34 cellular contexts compared by ENCODE assay signal in genomic region chr1:86478747-86479146, GRCh38.
"Had no signal": no experiment of that assay in that cellular context is flagged by ENCODE, and none has a peak within 500 bp of the region (broad histone marks: within the 10 kb centered on the region; RNA-seq: fewer than 3 reads in every experiment).

No MANE protein-coding gene starts in this region.

- ATAC-seq: activated naive CD8-positive, alpha-beta T cell treated with anti-CD3 and anti-CD28 coated beads, Interleukin-2, amount 50 U/mL, for 24 hours; activated T-cell treated with anti-CD3 and anti-CD28 coated beads, Interleukin-2, amount 50 U/mL, for 4 hours had no signal

- H3K36me3 Mint-ChIP-seq: activated CD4-positive, alpha-beta memory T cell treated with anti-CD3 and anti-CD28 coated beads for 36 hours; activated naive CD4-positive, alpha-beta T cell treated with anti-CD3 and anti-CD28 coated beads, Interleukin-2, amount 10 ng/mL, durations not matched to agents 7 days and 5 days; activated naive CD8-positive, alpha-beta T cell had no signal

- H3K4me1 Mint-ChIP-seq: activated B cell treated with CpG ODN at 0.5 μM for 24 hours; activated naive CD4-positive, alpha-beta T cell treated with anti-CD3 and anti-CD28 coated beads, Interleukin-2, amount 10 ng/mL, durations not matched to agents 7 days and 5 days; activated naive CD8-positive, alpha-beta T cell treated with anti-CD3 and anti-CD28 coated beads, Interleukin-2, amount 50 U/mL, for 24 hours had no signal

- H3K9me3 Mint-ChIP-seq: activated B cell treated with CpG ODN at 0.5 μM for 24 hours; activated CD4-positive, alpha-beta memory T cell treated with anti-CD3 and anti-CD28 coated beads for 36 hours; activated naive CD4-positive, alpha-beta T cell treated with anti-CD3 and anti-CD28 coated beads, Interleukin-2, amount 10 ng/mL, durations not matched to agents 7 days and 5 days; activated naive CD8-positive, alpha-beta T cell treated with anti-CD3 and anti-CD28 coated beads, Interleukin-2, amount 50 U/mL, for 24 hours; activated T-cell treated with anti-CD3 and anti-CD28 coated beads, Interleukin-2, amount 50 U/mL, for 4 hours; activated T-helper 1 cell treated with anti-CD3 and anti-CD28 coated beads, Interleukin-12 subunit alpha, Interleukin-12 subunit beta, Interleukin-2, Interleukin-4 antibody, amounts not matched to agents 30 ng/mL and 10 ng/mL and 1 ng/mL, durations not matched to agents 14 hours and 24 hours and 36 hours had no signal

- H3K4me3 ChIP-seq: PC-9 had no signal

- DNase-seq: activated B cell treated with CpG ODN at 0.5 μM for 24 hours; activated CD4-positive, alpha-beta memory T cell treated with anti-CD3 and anti-CD28 coated beads for 36 hours; activated CD4-positive, alpha-beta T cell treated with anti-CD3 and anti-CD28 coated beads for 4 hours; activated CD4-positive, alpha-beta T cell treated with anti-CD3 and anti-CD28 coated beads, Interleukin-2, amount 50 U/mL, for 1 hour; activated CD4-positive, CD25-positive, alpha-beta regulatory T cell treated with anti-CD3 and anti-CD28 coated beads, Interleukin-2, amount 50 U/mL, for 72 hours; activated CD8-positive, alpha-beta memory T cell treated with anti-CD3 and anti-CD28 coated beads, Interleukin-2, amount 50 U/mL, for 4 hours; activated gamma-delta T cell treated with Interleukin-2 at 50 U/mL for 16 hours; activated naive CD4-positive, alpha-beta T cell treated with anti-CD3 and anti-CD28 coated beads, Interleukin-2, amount 10 ng/mL, durations not matched to agents 7 days and 5 days; activated naive CD8-positive, alpha-beta T cell treated with anti-CD3 and anti-CD28 coated beads, Interleukin-2, amount 50 U/mL, for 24 hours; activated T-cell treated with anti-CD3 and anti-CD28 coated beads for 4 hours; activated T-cell treated with anti-CD3 and anti-CD28 coated beads, Interleukin-2, amount 50 U/mL, for 4 hours; amniotic stem cell; aorta; brain microvascular endothelial cell; MM.1S; MV-4-11; NCI-H1105; NCI-H1417 treated with DMSO at 0.1 percent for 48 hours; NCI-H187 treated with DMSO at 0.1 percent for 48 hours; NCI-H2081; NCI-H2171 treated with DMSO at 0.1 percent for 48 hours; NCI-H2227 treated with DMSO at 0.1 percent for 48 hours; NCI-H446; NCI-H510A treated with DMSO at 0.1 percent for 48 hours; NCI-H526 treated with DMSO at 0.1 percent for 48 hours; NCI-H82; NK-92 treated with Interleukin-12 subunit alpha and Interleukin-12 subunit beta, amount 100 ng/mL, for 24 hours; PC-9; SW 1271; T-helper 1 cell; T-helper 2 cell; T-helper 9 cell had no signal

- H3K27me3 Mint-ChIP-seq: activated B cell treated with CpG ODN at 0.5 μM for 24 hours; activated CD4-positive, alpha-beta memory T cell treated with anti-CD3 and anti-CD28 coated beads for 36 hours; activated naive CD8-positive, alpha-beta T cell treated with anti-CD3 and anti-CD28 coated beads, Interleukin-2, amount 50 U/mL, for 24 hours had no signal

- H3K4me3 Mint-ChIP-seq: activated B cell treated with CpG ODN at 0.5 μM for 24 hours; activated CD4-positive, alpha-beta memory T cell treated with anti-CD3 and anti-CD28 coated beads for 36 hours; activated naive CD4-positive, alpha-beta T cell treated with anti-CD3 and anti-CD28 coated beads, Interleukin-2, amount 10 ng/mL, durations not matched to agents 7 days and 5 days; activated naive CD8-positive, alpha-beta T cell; activated naive CD8-positive, alpha-beta T cell treated with anti-CD3 and anti-CD28 coated beads, Interleukin-2, amount 50 U/mL, for 24 hours; activated T-cell treated with anti-CD3 and anti-CD28 coated beads, Interleukin-2, amount 50 U/mL, for 4 hours; activated T-helper 1 cell treated with anti-CD3 and anti-CD28 coated beads, Interleukin-12 subunit alpha, Interleukin-12 subunit beta, Interleukin-2, Interleukin-4 antibody, amounts not matched to agents 30 ng/mL and 10 ng/mL and 1 ng/mL, durations not matched to agents 14 hours and 24 hours and 36 hours had no signal

- H3K27ac Mint-ChIP-seq: activated B cell treated with CpG ODN at 0.5 μM for 24 hours; activated CD4-positive, alpha-beta memory T cell treated with anti-CD3 and anti-CD28 coated beads for 36 hours; activated naive CD4-positive, alpha-beta T cell treated with anti-CD3 and anti-CD28 coated beads, Interleukin-2, amount 10 ng/mL, durations not matched to agents 7 days and 5 days; activated naive CD8-positive, alpha-beta T cell; activated naive CD8-positive, alpha-beta T cell treated with anti-CD3 and anti-CD28 coated beads, Interleukin-2, amount 50 U/mL, for 24 hours; activated T-helper 1 cell treated with anti-CD3 and anti-CD28 coated beads, Interleukin-12 subunit alpha, Interleukin-12 subunit beta, Interleukin-2, Interleukin-4 antibody, amounts not matched to agents 30 ng/mL and 10 ng/mL and 1 ng/mL, durations not matched to agents 14 hours and 24 hours and 36 hours had no signal
